Comparison of ENCODE assay signal across 8 cellular contexts in the genomic region with DNA sequence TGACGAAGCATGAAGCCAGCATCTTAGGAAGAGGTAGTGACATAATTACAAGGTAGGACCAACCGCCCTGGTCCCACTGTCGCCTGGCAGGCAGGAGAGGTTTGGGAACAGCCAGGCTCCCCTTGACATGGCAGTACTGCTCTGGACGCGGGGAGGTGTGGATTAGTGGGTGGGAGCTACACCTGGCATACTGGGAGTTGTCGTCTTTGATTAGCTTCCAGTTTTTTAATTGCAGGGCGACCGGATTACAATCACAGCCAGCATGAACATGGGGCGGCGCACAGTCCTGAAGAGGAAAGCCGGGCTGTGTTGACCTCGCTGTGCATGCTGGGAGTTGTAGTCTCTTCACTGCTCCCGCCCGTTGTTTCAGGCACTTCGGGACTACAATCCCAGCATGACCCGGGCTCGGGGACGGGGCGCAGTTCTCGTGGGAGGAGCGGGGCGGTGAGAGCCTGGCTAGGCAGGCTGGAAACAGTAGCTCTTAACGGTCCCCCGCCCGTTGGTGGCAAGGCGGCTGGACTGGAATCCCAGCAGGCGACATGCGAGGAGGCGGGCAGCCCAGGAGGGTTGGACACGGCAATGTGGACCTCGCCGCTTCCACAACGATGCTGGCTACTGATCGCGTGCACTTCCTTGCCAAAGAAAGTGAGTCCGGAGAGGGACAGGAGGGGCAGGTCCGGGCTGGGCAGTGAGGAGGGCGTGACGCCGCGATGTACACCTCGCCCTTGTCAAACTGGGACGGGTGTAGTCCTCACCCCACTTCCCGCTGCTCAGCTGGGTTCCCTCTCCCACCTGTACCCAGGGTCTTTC.
DNase-seq lines count a peak whose midpoint lies in the region; ATAC-seq and TF ChIP-seq lines count a peak whose summit lies in the region.

No MANE protein-coding gene starts in this region.

- H3K27me3 ChIP-seq in BE2C, result no peaks in the 10 kb centered on the region
- no peaks in the 10 kb centered on the region for H3K27me3 ChIP-seq in esophagus muscularis mucosa
- H3K27me3 ChIP-seq in prostate gland (replicated peaks; ENCODE audit: insufficient read depth), result no peaks in the 10 kb centered on the region
- no peaks in the 10 kb centered on the region for H3K27me3 ChIP-seq in upper lobe of left lung

- H3K27ac ChIP-seq in esophagus muscularis mucosa (replicated peaks in 1 of 4), result peak overlapping the region in 3 of 4 donors; percentile 55 to 83 (median 71)
- H3K27ac ChIP-seq in prostate gland, result peak overlapping the region; percentile 30 to 43
- peak overlapping the region in 3 of 4 donors; percentile 32 to 73 (median 67) for H3K27ac ChIP-seq in upper lobe of left lung

- TF ChIP-seq EP300 in esophagus muscularis mucosa (IDR thresholded peaks at IDR 0.05) (no peak), upper lobe of left lung (IDR thresholded peaks at IDR 0.05) (no peak)

- H3K4me1 ChIP-seq in BE2C, result no peaks in the 10 kb centered on the region
- H3K4me1 ChIP-seq in esophagus muscularis mucosa, result peaks cover 0 to 17% (median 13%) of the 10 kb centered on the region in 4 donors
- H3K4me1 ChIP-seq in prostate gland (replicated peaks), result no peaks in the 10 kb centered on the region
- H3K4me1 ChIP-seq in upper lobe of left lung, result peaks cover 0 to 11% (median 0%) of the 10 kb centered on the region in 4 donors

- no peak for TF ChIP-seq CTCF in BE2C (IDR thresholded peaks at IDR 0.05; ENCODE audit: low read depth, low read length)
- peak in 1 of 3 experiments; percentile 14 for TF ChIP-seq CTCF in esophagus muscularis mucosa (IDR thresholded peaks at IDR 0.05)
- TF ChIP-seq CTCF in prostate gland (IDR thresholded peaks at IDR 0.05), result peak in 2 of 4 experiments; percentile 13 to 16
- peak in 1 of 6 experiments; percentile 4 for TF ChIP-seq CTCF in upper lobe of left lung (IDR thresholded peaks at IDR 0.05)

- DNase-seq in BE2C, result peak; percentile 71
- peak; percentile 33 for DNase-seq in NCI-H2171 treated with DMSO at 0.1 percent for 48 hours (lab: John Stamatoyannopoulos, UW)
- DNase-seq in activated CD8-positive, alpha-beta memory T cell treated with anti-CD3 and anti-CD28 coated beads, Interleukin-2, amount 50 U/mL, for 1 hour (ENCODE audit: extremely low read depth), result peak; percentile 82
- DNase-seq in esophagus muscularis mucosa (ENCODE audit: extremely low spot score), result peak; percentile 97
- peak; percentile 95 for DNase-seq in prostate gland (ENCODE audit: low spot score)
- peak; percentile 93 to 95 for DNase-seq in upper lobe of left lung
- DNase-seq in DMS79 treated with DMSO at 0.1 percent for 48 hours (lab: John Stamatoyannopoulos, UW), result no peak

- TF ChIP-seq POLR2A in esophagus muscularis mucosa (IDR thresholded peaks at IDR 0.05; ENCODE audit: low read depth) (no peak), prostate gland (IDR thresholded peaks at IDR 0.05) (no peak), upper lobe of left lung (IDR thresholded peaks at IDR 0.05) (peak in 1 of 4 donors; percentile 21)

- WGBS in esophagus muscularis mucosa, result 2% methylated on average over 14 of the region's 44 CpGs
- WGBS in prostate gland, result 3% methylated on average over 39 of the region's 44 CpGs
- 5 to 10% methylated on average over 12 to 44 of the region's 44 CpGs for WGBS in upper lobe of left lung, 2 donors

- intact Hi-C loops in esophagus muscularis mucosa (cut with DNase I), result no loop called here
- intact Hi-C loops in prostate gland (cut with DNase I), result no loop called here

- H3K36me3 ChIP-seq in BE2C (no peaks in the 10 kb centered on the region), esophagus muscularis mucosa (no peaks in the 10 kb centered on the region), prostate gland (no peaks in the 10 kb centered on the region), upper lobe of left lung (no peaks in the 10 kb centered on the region)

- H3K9me3 ChIP-seq in BE2C (no peaks in the 10 kb centered on the region; the same call in 1 of the 2 replicates), esophagus muscularis mucosa (no peaks in the 10 kb centered on the region), prostate gland (no peaks in the 10 kb centered on the region), upper lobe of left lung (peaks cover 0 to 16% (median 6%) of the 10 kb centered on the region in 4 donors)

- H3K4me3 ChIP-seq in BE2C (ENCODE audit: low read depth, low read length) (peak overlapping the region; percentile 53), esophagus muscularis mucosa (peak overlapping the region; percentile 59 to 79 (median 70)), prostate gland (peak overlapping the region; percentile 46 to 55), upper lobe of left lung (peak overlapping the region in 3 of 4 donors; percentile 63 to 87 (median 67))

- ATAC-seq in upper lobe of left lung (ENCODE audit: low FRiP score in 2 of 2) (peak; percentile 98 to 99), GM21619 (IDR thresholded peaks at IDR 0.05; ENCODE audit: unreplicated experiment) (no peak)
